In the genomic region with DNA sequence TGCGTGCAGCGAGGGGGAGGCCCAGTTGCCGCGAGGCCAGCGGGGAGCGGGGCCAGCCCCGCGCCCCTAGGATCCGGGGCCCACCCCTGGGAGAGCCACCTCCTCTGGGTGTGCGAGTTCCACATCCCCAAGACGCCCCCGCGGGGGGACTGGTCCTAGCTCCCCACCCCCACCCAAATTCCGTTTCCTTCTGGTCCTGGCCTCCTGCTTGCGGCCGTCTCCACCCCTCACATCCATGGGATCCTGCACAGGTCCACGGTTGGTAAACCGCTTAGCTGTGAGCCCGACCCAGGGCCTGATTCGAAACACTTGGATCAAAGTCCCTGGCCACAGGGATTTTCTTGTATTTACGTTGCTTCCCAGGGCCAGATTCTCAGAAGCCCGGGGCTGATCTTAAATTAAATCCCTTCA, we compare ENCODE assay signal across 1 cellular context.
TF ChIP-seq lines count a peak whose summit lies in the region.

No MANE protein-coding gene starts in this region.

TF ChIP-seq in endothelial cell of umbilical vein, 7 proteins besides CTCF, POLR2A, EP300 and RAD21 (continued from another document):
- TF ChIP-seq MYC (IDR thresholded peaks at IDR 0.05; ENCODE audit: low read depth, low read length): no peak
- TF ChIP-seq GATA2 (IDR thresholded peaks at IDR 0.05; ENCODE audit: insufficient read depth, insufficient read length, low read depth, low read length): no peak
- TF ChIP-seq EZH2 (IDR thresholded peaks at IDR 0.05; ENCODE audit: borderline replicate concordance, low read depth, low read length, severe bottlenecking): no peak
